ENCODE assay signal across 1 cellular context in genomic region chr16:46746821-46747776, GRCh38.
TF ChIP-seq lines count a peak whose summit lies in the region.

No MANE protein-coding gene starts in this region.

TF ChIP-seq in HepG2, 621 proteins besides CTCF, POLR2A, EP300 and RAD21 (continued from another document):
- TF ChIP-seq ZNF142 (CRISPR knock-in tag; IDR thresholded peaks at IDR 0.05) (no peak), JUND (CRISPR knock-in tag; IDR thresholded peaks at IDR 0.05) (0 out of 2 replicates have a peak, but pooled peaks have one; percentile 38), SALL1 (CRISPR knock-in tag; IDR thresholded peaks at IDR 0.05) (peak; percentile 53), FOXO1 (CRISPR knock-in tag; IDR thresholded peaks at IDR 0.05) (no peak), XRCC5 (optimal IDR thresholded peaks at IDR 0.05; ENCODE audit: low read length) (peak; percentile 53), SSRP1 (CRISPR knock-in tag; IDR thresholded peaks at IDR 0.05) (no peak), TEAD3 (CRISPR knock-in tag; optimal IDR thresholded peaks at IDR 0.05; ENCODE audit: borderline replicate concordance) (peak; percentile 88), ZNF607 (CRISPR knock-in tag; IDR thresholded peaks at IDR 0.05; ENCODE audit: borderline replicate concordance) (no peak), AGO1 (IDR thresholded peaks at IDR 0.05; ENCODE audit: low read depth, low read length, poor library complexity, severe bottlenecking) (no peak), ZNF83 (CRISPR knock-in tag; IDR thresholded peaks at IDR 0.05; ENCODE audit: borderline replicate concordance) (no peak), TIGD3 (CRISPR knock-in tag; IDR thresholded peaks at IDR 0.05; ENCODE audit: borderline replicate concordance) (no peak; the same call in 1 of the 2 replicates), ZNF12 (CRISPR knock-in tag; IDR thresholded peaks at IDR 0.05) (no peak)
- TF ChIP-seq, protein P1, sequence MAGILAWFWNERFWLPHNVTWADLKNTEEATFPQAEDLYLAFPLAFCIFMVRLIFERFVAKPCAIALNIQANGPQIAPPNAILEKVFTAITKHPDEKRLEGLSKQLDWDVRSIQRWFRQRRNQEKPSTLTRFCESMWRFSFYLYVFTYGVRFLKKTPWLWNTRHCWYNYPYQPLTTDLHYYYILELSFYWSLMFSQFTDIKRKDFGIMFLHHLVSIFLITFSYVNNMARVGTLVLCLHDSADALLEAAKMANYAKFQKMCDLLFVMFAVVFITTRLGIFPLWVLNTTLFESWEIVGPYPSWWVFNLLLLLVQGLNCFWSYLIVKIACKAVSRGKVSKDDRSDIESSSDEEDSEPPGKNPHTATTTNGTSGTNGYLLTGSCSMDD (CRISPR knock-in tag; IDR thresholded peaks at IDR 0.05) = no peak
TF ChIP-seq in HepG2: peak in this region for 81.
